In genomic region chr2:129605654-129606053, GRCh38 we compare ENCODE assay signal across 9 cellular contexts.
"Had no signal": no experiment of that assay in that cellular context is flagged by ENCODE, and none has a peak within 500 bp of the region (broad histone marks: within the 10 kb centered on the region; RNA-seq: fewer than 3 reads in every experiment).

No MANE protein-coding gene starts in this region.

- H3K9me3 ChIP-seq: body of pancreas, right lobe of liver, suprapubic skin had no signal

- H3K36me3 ChIP-seq: right lobe of liver, suprapubic skin had no signal

- H3K27me3 ChIP-seq: body of pancreas, right lobe of liver, suprapubic skin had no signal

- H3K27ac ChIP-seq: body of pancreas, right lobe of liver, suprapubic skin had no signal

- H3K4me3 ChIP-seq: body of pancreas, right lobe of liver, suprapubic skin had no signal

- DNase-seq: activated B cell treated with CpG ODN at 0.5 μM for 24 hours; activated CD4-positive, alpha-beta T cell treated with anti-CD3 and anti-CD28 coated beads, Interleukin-2, amount 10 ng/mL, durations not matched to agents 7 days and 5 days; activated naive CD8-positive, alpha-beta T cell treated with anti-CD3 and anti-CD28 coated beads for 36 hours; body of pancreas; cortex of kidney; effector CD8-positive, alpha-beta T cell; foreskin fibroblast; right lobe of liver had no signal

- H3K4me1 ChIP-seq: body of pancreas, right lobe of liver, suprapubic skin had no signal
